ENCODE assay signal across 31 cellular contexts in genomic region chr13:31881495-31881882, GRCh38.
"Had no signal": no experiment of that assay in that cellular context is flagged by ENCODE, and none has a peak within 500 bp of the region (broad histone marks: within the 10 kb centered on the region; RNA-seq: fewer than 3 reads in every experiment).

No MANE protein-coding gene starts in this region.

- H3K4me1 ChIP-seq: pancreas, prostate gland had no signal

- FAIRE-seq: bronchial epithelial cell, colon, kidney, pancreas had no signal

- H3K27me3 ChIP-seq: gastroesophageal sphincter, pancreas, stomach, suprapubic skin, tibial nerve had no signal

- H3K27ac ChIP-seq: gastroesophageal sphincter, pancreas, prostate gland, suprapubic skin, tibial nerve had no signal

- H3K36me3 ChIP-seq: gastroesophageal sphincter, pancreas, prostate gland, stomach, suprapubic skin, tibial nerve had no signal

- H3K4me3 Mint-ChIP-seq: activated CD4-positive, alpha-beta memory T cell treated with anti-CD3 and anti-CD28 coated beads, Interleukin-2, amount 10 ng/mL, durations not matched to agents 7 days and 5 days; activated CD4-positive, alpha-beta T cell treated with anti-CD3 and anti-CD28 coated beads, Interleukin-2, amount 10 ng/mL, durations not matched to agents 7 days and 5 days; activated naive CD4-positive, alpha-beta T cell treated with anti-CD3 and anti-CD28 coated beads, Interleukin-2, amount 50 U/mL, for 24 hours; activated naive CD8-positive, alpha-beta T cell treated with anti-CD3 and anti-CD28 coated beads, Interleukin-2, amount 50 U/mL, for 24 hours; activated T-cell treated with anti-CD3 and anti-CD28 coated beads, Interleukin-2, amount 50 U/mL, for 24 hours; immature natural killer cell; mesothelial cell of epicardium; naive B cell; stimulated activated naive B cell treated with anti-CD40 and anti-IgM and Interleukin-4, amounts not matched to agents 10 μg/mL and 1 μg/mL and 100 μg/mL, for 72 hours; T-helper 1 cell treated with Interleukin-12 subunit alpha and Interleukin-12 subunit beta and Interleukin-4 antibody, amounts not matched to agents 30 μg/mL and 1 μg/mL, for 36 hours had no signal

- H3K9me3 Mint-ChIP-seq: activated CD4-positive, alpha-beta memory T cell treated with anti-CD3 and anti-CD28 coated beads, Interleukin-2, amount 10 ng/mL, durations not matched to agents 7 days and 5 days; activated CD4-positive, alpha-beta T cell treated with anti-CD3 and anti-CD28 coated beads, Interleukin-2, amount 10 ng/mL, durations not matched to agents 7 days and 5 days; activated naive CD4-positive, alpha-beta T cell treated with anti-CD3 and anti-CD28 coated beads, Interleukin-2, amount 50 U/mL, for 24 hours; activated naive CD8-positive, alpha-beta T cell treated with anti-CD3 and anti-CD28 coated beads, Interleukin-2, amount 50 U/mL, for 24 hours; activated T-cell treated with anti-CD3 and anti-CD28 coated beads, Interleukin-2, amount 50 U/mL, for 24 hours; immature natural killer cell; mesothelial cell of epicardium; naive B cell; stimulated activated naive B cell treated with anti-CD40 and anti-IgM and Interleukin-4, amounts not matched to agents 10 μg/mL and 1 μg/mL and 100 μg/mL, for 72 hours; T-helper 1 cell treated with Interleukin-12 subunit alpha and Interleukin-12 subunit beta and Interleukin-4 antibody, amounts not matched to agents 30 μg/mL and 1 μg/mL, for 36 hours had no signal

- H3K9me3 ChIP-seq: gastroesophageal sphincter, pancreas, prostate gland, stomach, suprapubic skin, tibial nerve had no signal

- H3K36me3 Mint-ChIP-seq: activated naive CD4-positive, alpha-beta T cell treated with anti-CD3 and anti-CD28 coated beads, Interleukin-2, amount 50 U/mL, for 24 hours; mesothelial cell of epicardium; naive B cell; stimulated activated naive B cell treated with anti-CD40 and anti-IgM and Interleukin-4, amounts not matched to agents 10 μg/mL and 1 μg/mL and 100 μg/mL, for 72 hours had no signal

- H3K4me1 Mint-ChIP-seq: activated naive CD4-positive, alpha-beta T cell treated with anti-CD3 and anti-CD28 coated beads, Interleukin-2, amount 50 U/mL, for 24 hours had no signal

- H3K27ac Mint-ChIP-seq: activated CD4-positive, alpha-beta memory T cell treated with anti-CD3 and anti-CD28 coated beads, Interleukin-2, amount 10 ng/mL, durations not matched to agents 7 days and 5 days; activated CD4-positive, alpha-beta T cell treated with anti-CD3 and anti-CD28 coated beads, Interleukin-2, amount 10 ng/mL, durations not matched to agents 7 days and 5 days; activated naive CD4-positive, alpha-beta T cell treated with anti-CD3 and anti-CD28 coated beads, Interleukin-2, amount 50 U/mL, for 24 hours; activated naive CD8-positive, alpha-beta T cell treated with anti-CD3 and anti-CD28 coated beads, Interleukin-2, amount 50 U/mL, for 24 hours; activated T-cell treated with anti-CD3 and anti-CD28 coated beads, Interleukin-2, amount 50 U/mL, for 24 hours; immature natural killer cell; mesothelial cell of epicardium; naive B cell; stimulated activated naive B cell treated with anti-CD40 and anti-IgM and Interleukin-4, amounts not matched to agents 10 μg/mL and 1 μg/mL and 100 μg/mL, for 72 hours; T-helper 1 cell treated with Interleukin-12 subunit alpha and Interleukin-12 subunit beta and Interleukin-4 antibody, amounts not matched to agents 30 μg/mL and 1 μg/mL, for 36 hours had no signal

- DNase-seq: activated CD4-positive, alpha-beta memory T cell treated with anti-CD3 and anti-CD28 coated beads, Interleukin-2, amount 10 ng/mL, durations not matched to agents 7 days and 5 days; activated CD4-positive, alpha-beta T cell treated with anti-CD3 and anti-CD28 coated beads, Interleukin-2, amount 10 ng/mL, durations not matched to agents 7 days and 5 days; activated CD4-positive, CD25-positive, alpha-beta regulatory T cell treated with anti-CD3 and anti-CD28 coated beads, Interleukin-2, amount 50 U/mL, for 72 hours; activated CD8-positive, alpha-beta memory T cell treated with anti-CD3 and anti-CD28 coated beads, Interleukin-2, amount 50 U/mL, for 48 hours; activated gamma-delta T cell treated with Interleukin-2 at 50 U/mL for 16 hours; activated naive CD8-positive, alpha-beta T cell treated with anti-CD3 and anti-CD28 coated beads, Interleukin-2, amount 50 U/mL, for 24 hours; activated T-cell treated with anti-CD3 and anti-CD28 coated beads, Interleukin-2, amount 50 U/mL, for 24 hours; effector memory CD4-positive, alpha-beta T cell; hypothalamus; immature natural killer cell; kidney; left colon; naive B cell; nucleus accumbens; pancreas; retina; stimulated activated CD4-positive, alpha-beta T cell treated with anti-CD3 and anti-CD28 coated beads, Interleukin-15, amount 100 ng/mL, for 24 hours; stimulated activated CD4-positive, alpha-beta T cell treated with anti-CD3 and anti-CD28 coated beads, Interleukin-2, amount 100 ng/mL, for 24 hours; stimulated activated naive B cell treated with anti-CD40 and anti-IgM and Interleukin-4, amounts not matched to agents 10 μg/mL and 1 μg/mL and 100 μg/mL, for 72 hours; stomach; SW 1271; T1000 had no signal

- H3K4me3 ChIP-seq: gastroesophageal sphincter, pancreas, prostate gland, stomach, suprapubic skin, tibial nerve had no signal

- ATAC-seq: activated naive CD8-positive, alpha-beta T cell treated with anti-CD3 and anti-CD28 coated beads, Interleukin-2, amount 50 U/mL, for 24 hours; gastroesophageal sphincter; left colon; pancreas had no signal

- H3K27me3 Mint-ChIP-seq: activated naive CD4-positive, alpha-beta T cell treated with anti-CD3 and anti-CD28 coated beads, Interleukin-2, amount 50 U/mL, for 24 hours; activated naive CD8-positive, alpha-beta T cell treated with anti-CD3 and anti-CD28 coated beads, Interleukin-2, amount 50 U/mL, for 24 hours; activated T-cell treated with anti-CD3 and anti-CD28 coated beads, Interleukin-2, amount 50 U/mL, for 24 hours; naive B cell; stimulated activated naive B cell treated with anti-CD40 and anti-IgM and Interleukin-4, amounts not matched to agents 10 μg/mL and 1 μg/mL and 100 μg/mL, for 72 hours had no signal
